In the genomic region with DNA sequence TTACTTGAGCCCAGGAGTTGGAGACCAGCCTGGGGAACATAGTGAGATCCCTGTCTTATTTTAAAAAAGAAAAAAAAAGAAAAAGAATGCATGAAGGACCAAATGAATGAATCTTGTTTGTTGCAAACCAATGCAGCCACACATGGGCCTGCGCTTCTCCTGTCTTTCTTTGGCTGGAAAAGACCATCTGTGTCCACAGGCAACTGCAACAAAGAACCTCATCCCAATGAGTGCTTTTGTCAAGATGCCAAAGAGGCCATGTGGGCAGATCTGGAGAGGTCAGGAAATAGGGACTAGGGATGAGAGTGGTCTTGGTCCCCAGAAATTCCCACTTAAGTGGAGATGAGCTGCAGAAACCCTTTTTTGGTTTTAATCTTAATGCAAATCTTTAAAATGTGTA, we compare ENCODE assay signal across 12 cellular contexts. TPM values are rescaled to one million over a fixed set of nuclear protein-coding genes. Genes with fewer than 3 reads are reported as not detected.
A peak's percentile ranks its signal among the peaks of the same experiment; 100 is the strongest.
DNase-seq lines count a peak whose midpoint lies in the region; TF ChIP-seq lines count a peak whose summit lies in the region.
"Had no signal": no experiment of that assay in that cellular context is flagged by ENCODE, and none has a peak within 500 bp of the region (broad histone marks: within the 10 kb centered on the region; RNA-seq: fewer than 3 reads in every experiment).

No MANE protein-coding gene starts in this region.

- no peaks in the 10 kb centered on the region for H3K36me3 Mint-ChIP-seq in osteocyte (ENCODE audit: unreplicated experiment)
- H3K36me3 Mint-ChIP-seq in type B pancreatic cell: no peaks in the 10 kb centered on the region
- H3K36me3 Mint-ChIP-seq: mesothelial cell of epicardium had no signal

- DNase-seq in ELR (ENCODE audit: low read depth) (peak; percentile 30), NCI-H1092 treated with DMSO at 0.1 percent for 48 hours (lab: John Stamatoyannopoulos, UW) (peak; percentile 3), cerebellum (ENCODE audit: low spot score) (peak; percentile 58), osteocyte (ENCODE audit: extremely low spot score, unreplicated experiment) (no peak), NCI-H1436 (lab: John Stamatoyannopoulos, UW) (no peak), type B pancreatic cell (ENCODE audit: extremely low spot score, unreplicated experiment) (no peak)
- no peak for DNase-seq in activated CD4-positive, alpha-beta T cell treated with anti-CD3 and anti-CD28 coated beads for 4 hours
- DNase-seq: anterior cingulate cortex; cortex of kidney; NCI-H82; stimulated activated CD4-positive, alpha-beta T cell treated with anti-CD3 and anti-CD28 coated beads, Interleukin-4, amount 100 ng/mL, for 4 hours had no signal

- H3K4me1 Mint-ChIP-seq in osteocyte (ENCODE audit: unreplicated experiment): peaks cover 11% of the 10 kb centered on the region
- peaks cover 3% of the 10 kb centered on the region for H3K4me1 Mint-ChIP-seq in type B pancreatic cell (ENCODE audit: unreplicated experiment)

- TF ChIP-seq CTCF in osteocyte (IDR thresholded peaks at IDR 0.05) (no peak), type B pancreatic cell (conservative IDR thresholded peaks at IDR 0.05) (no peak)

- H3K4me3 Mint-ChIP-seq in osteocyte (ENCODE audit: unreplicated experiment) (no peak overlapping the region), type B pancreatic cell (no peak overlapping the region)
- H3K4me3 Mint-ChIP-seq: mesothelial cell of epicardium had no signal

- peaks cover 5% of the 10 kb centered on the region for H3K9me3 Mint-ChIP-seq in osteocyte (ENCODE audit: unreplicated experiment)
- H3K9me3 Mint-ChIP-seq in type B pancreatic cell: no peaks in the 10 kb centered on the region

- H3K27ac Mint-ChIP-seq in osteocyte (ENCODE audit: unreplicated experiment) (peak overlapping the region; percentile 85), type B pancreatic cell (no peak overlapping the region)
- H3K27ac Mint-ChIP-seq: mesothelial cell of epicardium had no signal

- H3K27me3 Mint-ChIP-seq in osteocyte (ENCODE audit: unreplicated experiment) (peaks cover 2% of the 10 kb centered on the region), type B pancreatic cell (peaks cover 2% of the 10 kb centered on the region)

RNA-seq across cellular contexts. Expression of gene DUSP5, which starts 49.8 kb away (rescaled TPM):
- total RNA-seq in cerebellum: 7.4 TPM
- 11.0 and 16.1 TPM in 2 replicates for total RNA-seq in osteocyte
- 16.3 and 61.6 TPM in 2 replicates for total RNA-seq in type B pancreatic cell (ENCODE audit: low replicate concordance)

Comparison
In these comparisons a context has a peak if more than half of its experiments do, and no peak if none do; other contexts are left out.
1. DNase-seq: peak in ELR (single experiment), NCI-H1092 treated with DMSO at 0.1 percent for 48 hours (single experiment) and cerebellum (single experiment); none in osteocyte (single experiment), NCI-H1436 (single experiment), type B pancreatic cell (single experiment) and activated CD4-positive, alpha-beta T cell treated with anti-CD3 and anti-CD28 coated beads for 4 hours (0 of 2).